In the genomic region with DNA sequence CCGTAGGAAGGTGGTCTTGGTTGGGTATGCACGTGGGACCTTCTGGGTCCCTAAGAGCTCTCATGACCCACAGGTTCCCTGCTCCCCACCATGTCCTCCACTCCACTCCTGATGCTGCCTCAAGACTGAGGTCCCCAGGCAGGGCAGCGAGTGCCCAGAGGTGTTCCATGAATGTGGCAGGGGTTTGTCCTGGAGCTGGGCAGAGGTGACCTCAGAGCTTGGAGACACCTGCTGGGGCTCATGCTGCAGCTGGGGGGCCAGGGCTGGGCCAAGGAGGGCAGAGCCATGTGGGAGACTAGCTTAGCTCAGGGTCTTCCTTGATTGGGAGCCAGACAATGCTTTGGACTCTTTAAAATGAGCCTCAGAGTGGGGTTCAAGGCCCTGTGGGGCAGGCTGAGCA, we compare ENCODE assay signal across 17 cellular contexts.
DNase-seq lines count a peak whose midpoint lies in the region; ATAC-seq and TF ChIP-seq lines count a peak whose summit lies in the region.
"Had no signal": no experiment of that assay in that cellular context is flagged by ENCODE, and none has a peak within 500 bp of the region (broad histone marks: within the 10 kb centered on the region; RNA-seq: fewer than 3 reads in every experiment).

No MANE protein-coding gene starts in this region.

- ATAC-seq in left cardiac atrium (no peak), right cardiac atrium (no peak), GM18867 (IDR thresholded peaks at IDR 0.05; ENCODE audit: unreplicated experiment) (no peak)
- no peak for ATAC-seq in central memory CD8-positive, alpha-beta T cell (replicated peaks; ENCODE audit: extremely low read depth, poor library complexity, severe bottlenecking)
- ATAC-seq: HepG2 had no signal

- WGBS in right cardiac atrium = 87% methylated on average over 3 of the region's 3 CpGs
- WGBS in spleen, 5 donors = 67 to 92% (median 87%) methylated on average over 3 of the region's 3 CpGs

- H3K4me1 ChIP-seq in right cardiac atrium (ENCODE audit: control insufficient read depth, insufficient read depth, low read length) (no peaks in the 10 kb centered on the region), spleen (peaks cover 0 to 18% (median 2%) of the 10 kb centered on the region in 6 donors)

- H3K27ac Mint-ChIP-seq in central memory CD8-positive, alpha-beta T cell (ENCODE audit: low read depth) = peak overlapping the region; percentile 7
- H3K27ac Mint-ChIP-seq: B cell; CD4-positive, CD25-positive, alpha-beta regulatory T cell; CD8-positive, alpha-beta memory T cell; HFFc6 had no signal

- no peak overlapping the region for H3K4me3 Mint-ChIP-seq in central memory CD8-positive, alpha-beta T cell
- H3K4me3 Mint-ChIP-seq: B cell; CD4-positive, CD25-positive, alpha-beta regulatory T cell; CD8-positive, alpha-beta memory T cell; HFFc6 had no signal

- H3K9me3 Mint-ChIP-seq in central memory CD8-positive, alpha-beta T cell = no peaks in the 10 kb centered on the region
- H3K9me3 Mint-ChIP-seq: CD4-positive, CD25-positive, alpha-beta regulatory T cell; CD8-positive, alpha-beta memory T cell; HFFc6 had no signal

- TF ChIP-seq POLR2A in spleen (IDR thresholded peaks at IDR 0.05) = no peak

- no peak for TF ChIP-seq CTCF in spleen (IDR thresholded peaks at IDR 0.05 in 8 of 11, conservative IDR thresholded peaks at IDR 0.05 in 3 of 11)

- no peaks in the 10 kb centered on the region for H3K36me3 Mint-ChIP-seq in central memory CD8-positive, alpha-beta T cell (ENCODE audit: insufficient read depth)
- H3K36me3 Mint-ChIP-seq: CD4-positive, CD25-positive, alpha-beta regulatory T cell; CD8-positive, alpha-beta memory T cell had no signal

- DNase-seq in left cardiac atrium = peak; percentile 5
- no peak for DNase-seq in right cardiac atrium
- no peak for DNase-seq in central memory CD8-positive, alpha-beta T cell (ENCODE audit: low spot score in 2 of 2)
- peak; percentile 56 for DNase-seq in spleen
- DNase-seq in H7 = no peak
- DNase-seq in RKO (ENCODE audit: low spot score) = no peak
- DNase-seq: CD4-positive, CD25-positive, alpha-beta regulatory T cell; CD8-positive, alpha-beta memory T cell; COR-L47; DMS 273 treated with DMSO at 0.1 percent for 48 hours; GM23248; HCEC 1CT; HFFc6 had no signal

- peaks cover 11% of the 10 kb centered on the region for H3K27me3 Mint-ChIP-seq in central memory CD8-positive, alpha-beta T cell

- no peak overlapping the region for H3K4me3 ChIP-seq in right cardiac atrium (ENCODE audit: low read length)
- H3K4me3 ChIP-seq in spleen = no peak overlapping the region
- no peak overlapping the region for H3K4me3 ChIP-seq in H7 (ENCODE audit: insufficient read depth, low read depth, low read length)
- H3K4me3 ChIP-seq: BLaER1 treated with 17β-estradiol and CSF1 and Interleukin-3, amounts not matched to agents 10 nM and 100 nM; GM23248 had no signal

- H3K27me3 ChIP-seq in right cardiac atrium (ENCODE audit: control insufficient read depth, insufficient read depth) = no peaks in the 10 kb centered on the region
- H3K27me3 ChIP-seq in spleen (replicated peaks in 1 of 7) = peaks cover 0 to 44% (median 0%) of the 10 kb centered on the region in 7 donors
- H3K27me3 ChIP-seq in H7 (ENCODE audit: control insufficient read depth, insufficient read depth, low read length) = no peaks in the 10 kb centered on the region
- H3K27me3 ChIP-seq: BLaER1 treated with 17β-estradiol and CSF1 and Interleukin-3, amounts not matched to agents 10 nM and 100 nM had no signal

- H3K36me3 ChIP-seq in spleen (no peaks in the 10 kb centered on the region), H7 (replicated peaks; ENCODE audit: control insufficient read depth, insufficient read depth, low read length) (no peaks in the 10 kb centered on the region)
- H3K36me3 ChIP-seq: BLaER1 treated with 17β-estradiol and CSF1 and Interleukin-3, amounts not matched to agents 10 nM and 100 nM had no signal

- H3K27ac ChIP-seq in right cardiac atrium (ENCODE audit: low read length) = no peak overlapping the region
- H3K27ac ChIP-seq in spleen = no peak overlapping the region
- H3K27ac ChIP-seq: BLaER1 treated with 17β-estradiol and CSF1 and Interleukin-3, amounts not matched to agents 10 nM and 100 nM; GM23248 had no signal

- H3K9me3 ChIP-seq in right cardiac atrium (ENCODE audit: control insufficient read depth, low read length) (no peaks in the 10 kb centered on the region), spleen (no peaks in the 10 kb centered on the region)
- H3K9me3 ChIP-seq: BLaER1 treated with 17β-estradiol and CSF1 and Interleukin-3, amounts not matched to agents 10 nM and 100 nM had no signal

- intact Hi-C loops in left cardiac atrium (cut with DNase I) = no loop called here
- intact Hi-C loops in right cardiac atrium (cut with DNase I) = no loop called here
- intact Hi-C loops in spleen (cut with DNase I; ENCODE audit: low total_unique reads) = no loop called here

- no peaks in the 10 kb centered on the region for H3K4me1 Mint-ChIP-seq in central memory CD8-positive, alpha-beta T cell
- H3K4me1 Mint-ChIP-seq: B cell; CD4-positive, CD25-positive, alpha-beta regulatory T cell; CD8-positive, alpha-beta memory T cell had no signal

Comparison
In these comparisons a context has a peak if more than half of its experiments do, and no peak if none do; other contexts are left out.
1. DNase-seq: peak in left cardiac atrium (single experiment) and spleen (single experiment); none in right cardiac atrium (0 of 3), central memory CD8-positive, alpha-beta T cell (0 of 2), H7 (single experiment) and RKO (single experiment).